1 cellular context compared by ENCODE assay signal in genomic region chr6:109695468-109695867, GRCh38.
TF ChIP-seq lines count a peak whose summit lies in the region.

No MANE protein-coding gene starts in this region.

TF ChIP-seq in SK-N-SH, 30 proteins besides CTCF, POLR2A, EP300 and RAD21 (continued from another document):
- TF ChIP-seq ZBTB33 (IDR thresholded peaks at IDR 0.05; ENCODE audit: borderline replicate concordance, low read depth) = no peak
- no peak for TF ChIP-seq FOXJ3 (CRISPR knock-in tag; IDR thresholded peaks at IDR 0.05)
- no peak for TF ChIP-seq TCF12 (IDR thresholded peaks at IDR 0.05)
- no peak for TF ChIP-seq RCOR1 (IDR thresholded peaks at IDR 0.05; ENCODE audit: low read length)
- TF ChIP-seq MEF2A (IDR thresholded peaks at IDR 0.05; ENCODE audit: borderline replicate concordance, low read depth) = no peak
- TF ChIP-seq CHD2 (IDR thresholded peaks at IDR 0.05; ENCODE audit: low read length, partially characterized antibody) = no peak
- no peak for TF ChIP-seq MXI1 (IDR thresholded peaks at IDR 0.05; ENCODE audit: low read depth, low read length)
- TF ChIP-seq PBX3 (IDR thresholded peaks at IDR 0.05) = no peak
- TF ChIP-seq RXRA (IDR thresholded peaks at IDR 0.05; ENCODE audit: borderline replicate concordance, low read depth) = no peak
TF ChIP-seq in SK-N-SH: peak in this region for 0.
